Comparison of ENCODE assay signal across 8 cellular contexts in genomic region chr12:93377252-93377542, GRCh38. TPM values are rescaled to one million over a fixed set of nuclear protein-coding genes. Genes with fewer than 3 reads are reported as not detected.
DNase-seq lines count a peak whose midpoint lies in the region; ATAC-seq and TF ChIP-seq lines count a peak whose summit lies in the region.

No MANE protein-coding gene starts in this region.

- no peak for TF ChIP-seq EP300 in upper lobe of left lung (IDR thresholded peaks at IDR 0.05)

- no peaks in the 10 kb centered on the region for H3K27me3 Mint-ChIP-seq in activated T-cell treated with anti-CD3 and anti-CD28 coated beads, Interleukin-2, amount 50 U/mL, for 24 hours
- no peaks in the 10 kb centered on the region for H3K27me3 Mint-ChIP-seq in memory B cell

- no peak for DNase-seq in activated T-cell treated with anti-CD3 and anti-CD28 coated beads, Interleukin-2, amount 50 U/mL, for 24 hours
- DNase-seq in activated T-cell treated with anti-CD3 and anti-CD28 coated beads, Interleukin-2, amount 50 U/mL, for 1 hour: no peak
- no peak for DNase-seq in caudate nucleus (lab: John Stamatoyannopoulos, UW)
- no peak for DNase-seq in memory B cell (ENCODE audit: low spot score in 2 of 2)
- no peak for DNase-seq in upper lobe of left lung
- no peak for DNase-seq in cortex of kidney (lab: John Stamatoyannopoulos, UW)
- DNase-seq in stimulated activated CD4-positive, alpha-beta T cell treated with anti-CD3 and anti-CD28 coated beads, Interleukin-4, amount 100 ng/mL, for 4 hours: no peak

- no peak for TF ChIP-seq POLR2A in upper lobe of left lung (IDR thresholded peaks at IDR 0.05)

- peaks cover 35% of the 10 kb centered on the region for H3K36me3 Mint-ChIP-seq in activated T-cell treated with anti-CD3 and anti-CD28 coated beads, Interleukin-2, amount 50 U/mL, for 24 hours (ENCODE audit: low read depth)
- peaks cover 1% of the 10 kb centered on the region for H3K36me3 Mint-ChIP-seq in memory B cell

- no peaks in the 10 kb centered on the region for H3K36me3 ChIP-seq in upper lobe of left lung

- TF ChIP-seq CTCF in upper lobe of left lung (IDR thresholded peaks at IDR 0.05): no peak

- peaks cover 31 to 43% (median 37%) of the 10 kb centered on the region in 4 donors for H3K4me1 ChIP-seq in upper lobe of left lung

- peak overlapping the region; percentile 91 for H3K27ac Mint-ChIP-seq in activated T-cell treated with anti-CD3 and anti-CD28 coated beads, Interleukin-2, amount 50 U/mL, for 24 hours
- peak overlapping the region; percentile 82 for H3K27ac Mint-ChIP-seq in memory B cell

- peaks cover 30% of the 10 kb centered on the region for H3K4me1 Mint-ChIP-seq in activated T-cell treated with anti-CD3 and anti-CD28 coated beads, Interleukin-2, amount 50 U/mL, for 24 hours (ENCODE audit: low read depth)
- H3K4me1 Mint-ChIP-seq in memory B cell: peaks cover 24% of the 10 kb centered on the region

- WGBS in upper lobe of left lung, 2 donors: 17 to 18% methylated on average over 13 of the region's 13 CpGs

- peak overlapping the region; percentile 88 for H3K27ac ChIP-seq in caudate nucleus (ENCODE audit: low read depth, low read length)
- H3K27ac ChIP-seq in upper lobe of left lung: peak overlapping the region; percentile 94 to 98 (median 96)

- H3K9me3 Mint-ChIP-seq in activated T-cell treated with anti-CD3 and anti-CD28 coated beads, Interleukin-2, amount 50 U/mL, for 24 hours: no peaks in the 10 kb centered on the region
- H3K9me3 Mint-ChIP-seq in memory B cell: no peaks in the 10 kb centered on the region

- ATAC-seq in memory B cell (ENCODE audit: low read depth): no peak
- ATAC-seq in upper lobe of left lung (ENCODE audit: low FRiP score in 2 of 2): peak; percentile 23 to 49
- no peak for ATAC-seq in HG02884 (IDR thresholded peaks at IDR 0.05; ENCODE audit: unreplicated experiment)

- no peaks in the 10 kb centered on the region for H3K27me3 ChIP-seq in upper lobe of left lung

- H3K4me3 Mint-ChIP-seq in activated T-cell treated with anti-CD3 and anti-CD28 coated beads, Interleukin-2, amount 50 U/mL, for 24 hours: peak overlapping the region; percentile 82
- peak overlapping the region; percentile 94 for H3K4me3 Mint-ChIP-seq in memory B cell

- no peaks in the 10 kb centered on the region for H3K9me3 ChIP-seq in upper lobe of left lung

- peak overlapping the region; percentile 39 to 95 (median 84) for H3K4me3 ChIP-seq in upper lobe of left lung

RNA-seq across cellular contexts. Expression of gene NUDT4, which starts 0.5 kb away (rescaled TPM):
- 10 to 100 TPM; 23.0 to 60.3 (median 34.0) TPM for total RNA-seq in upper lobe of left lung

Comparison
In these comparisons a context has a peak if more than half of its experiments do, and no peak if none do; other contexts are left out.
1. ATAC-seq: peak in upper lobe of left lung (2 of 2); none in memory B cell (single experiment) and HG02884 (single experiment).